22 cellular contexts compared by ENCODE assay signal in genomic region chr10:5789626-5790025, GRCh38.
"Had no signal": no experiment of that assay in that cellular context is flagged by ENCODE, and none has a peak within 500 bp of the region (broad histone marks: within the 10 kb centered on the region; RNA-seq: fewer than 3 reads in every experiment).

No MANE protein-coding gene starts in this region.

- H3K4me1 ChIP-seq: breast epithelium, left ventricle myocardium inferior, right atrium auricular region, vagina had no signal

- DNase-seq: activated CD4-positive, alpha-beta T cell treated with anti-CD3 and anti-CD28 coated beads, Interleukin-2, amount 50 U/mL, for 1 hour; activated CD4-positive, CD25-positive, alpha-beta regulatory T cell; amniotic stem cell; effector memory CD8-positive, alpha-beta T cell; esophagus squamous epithelium; gastrocnemius medialis; hippocampal formation; left ventricle myocardium inferior; ovary; psoas muscle; spleen; stimulated activated CD4-positive, alpha-beta T cell treated with anti-CD3 and anti-CD28 coated beads, Interleukin-4, amount 100 ng/mL, for 24 hours; stimulated activated naive CD4-positive, alpha-beta T cell treated with Interleukin-2 at 50 U/mL for 16 hours had no signal

- H3K4me3 Mint-ChIP-seq: activated T-helper 1 cell treated with anti-CD3 and anti-CD28 coated beads, Interleukin-12 subunit alpha, Interleukin-12 subunit beta, Interleukin-2, Interleukin-4 antibody, amounts not matched to agents 30 ng/mL and 10 ng/mL and 1 ng/mL, durations not matched to agents 14 hours and 24 hours and 36 hours; central memory CD8-positive, alpha-beta T cell; effector memory CD8-positive, alpha-beta T cell; type B pancreatic cell had no signal

- H3K27ac Mint-ChIP-seq: type B pancreatic cell had no signal

- H3K27ac ChIP-seq: breast epithelium, esophagus squamous epithelium, gastrocnemius medialis, left ventricle myocardium inferior, ovary, psoas muscle, right atrium auricular region, spleen, thoracic aorta, vagina had no signal

- H3K36me3 ChIP-seq: ovary had no signal

- H3K27me3 ChIP-seq: breast epithelium, esophagus squamous epithelium, gastrocnemius medialis, neutrophil, ovary, right atrium auricular region, spleen, vagina had no signal

- H3K4me3 ChIP-seq: breast epithelium, esophagus squamous epithelium, gastrocnemius medialis, left ventricle myocardium inferior, ovary, psoas muscle, right atrium auricular region, spleen, thoracic aorta, vagina had no signal

- H3K9me3 ChIP-seq: breast epithelium, esophagus squamous epithelium, gastrocnemius medialis, left ventricle myocardium inferior, neutrophil, ovary, psoas muscle, right atrium auricular region, spleen, thoracic aorta, vagina had no signal

- H3K27me3 Mint-ChIP-seq: central memory CD8-positive, alpha-beta T cell; effector memory CD8-positive, alpha-beta T cell; naive thymus-derived CD8-positive, alpha-beta T cell; type B pancreatic cell had no signal

- H3K9me3 Mint-ChIP-seq: central memory CD8-positive, alpha-beta T cell; effector memory CD8-positive, alpha-beta T cell; type B pancreatic cell had no signal
